In genomic region chr2:28566441-28567075, GRCh38 we compare ENCODE assay signal across 8 cellular contexts.
DNase-seq lines count a peak whose midpoint lies in the region; ATAC-seq and TF ChIP-seq lines count a peak whose summit lies in the region.

No MANE protein-coding gene starts in this region.

- H3K9me3 Mint-ChIP-seq in type B pancreatic cell, result no peaks in the 10 kb centered on the region

- ATAC-seq in HG02763 (IDR thresholded peaks at IDR 0.05; ENCODE audit: unreplicated experiment) (peak; percentile 96), heart left ventricle (peak; percentile 85 to 96 (median 95))

- TF ChIP-seq POLR2A in adrenal gland (IDR thresholded peaks at IDR 0.05), result peak in 1 of 2 donors; percentile 25
- TF ChIP-seq POLR2A in heart left ventricle (IDR thresholded peaks at IDR 0.05), result peak in 1 of 2 donors; percentile 26

- peak overlapping the region; percentile 79 for H3K27ac Mint-ChIP-seq in type B pancreatic cell

- H3K4me3 Mint-ChIP-seq in type B pancreatic cell, result peak overlapping the region; percentile 92

- DNase-seq in NCI-H128 (lab: John Stamatoyannopoulos, UW; ENCODE audit: unreplicated experiment), result peak; percentile 77
- DNase-seq in T follicular helper cell (ENCODE audit: low read depth), result peak; percentile 77
- peak; percentile 80 to 91 (median 86) for DNase-seq in adrenal gland
- peak; percentile 85 to 94 (median 87) for DNase-seq in heart left ventricle
- DNase-seq in posterior cingulate gyrus, result peak; percentile 71 to 97 (median 86)
- peak; percentile 94 for DNase-seq in type B pancreatic cell (ENCODE audit: extremely low spot score, unreplicated experiment)

- H3K36me3 Mint-ChIP-seq in type B pancreatic cell, result peaks cover 4% of the 10 kb centered on the region

- H3K36me3 ChIP-seq in adrenal gland (replicated peaks in 1 of 2), result no peaks in the 10 kb centered on the region
- no peaks in the 10 kb centered on the region for H3K36me3 ChIP-seq in heart left ventricle

- H3K27ac ChIP-seq in adrenal gland (peak overlapping the region; percentile 4 to 74 (median 50)), heart left ventricle (peak overlapping the region in 11 of 12 donors; percentile 11 to 77 (median 62))

- H3K27me3 ChIP-seq in adrenal gland, result no peaks in the 10 kb centered on the region
- no peaks in the 10 kb centered on the region for H3K27me3 ChIP-seq in heart left ventricle

- intact Hi-C loops in adrenal gland (cut with DNase I) (no loop called here), heart left ventricle (cut with DNase I) (loop anchor here in 5 of 10 donors (1.0 to 10.0 kb wide), 8 partner anchors 17 to 388 kb away; partner anchors contain the start of genes PPP1CB (in 3 of the 5) and WDR43 (in 1 of the 5)), posterior cingulate gyrus (cut with DNase I) (loop anchor here (2.0 to 10.0 kb wide), 2 partner anchors 186 to 308 kb away; partner anchors contain the start of gene TRMT61B)

- H3K4me3 ChIP-seq in adrenal gland, result peak overlapping the region in 3 of 4 donors; percentile 44 to 63 (median 56)
- peak overlapping the region; percentile 21 to 69 (median 61) for H3K4me3 ChIP-seq in heart left ventricle

- TF ChIP-seq CTCF in GM12872 (IDR thresholded peaks at IDR 0.05; ENCODE audit: insufficient read depth, low read depth, low read length), result peak; percentile 97
- TF ChIP-seq CTCF in adrenal gland (IDR thresholded peaks at IDR 0.05), result peak; percentile 99 to 100 (median 100)
- TF ChIP-seq CTCF in heart left ventricle (IDR thresholded peaks at IDR 0.05), result peak; percentile 98 to 100 (median 99)
- peak; percentile 99 for TF ChIP-seq CTCF in type B pancreatic cell (conservative IDR thresholded peaks at IDR 0.05)

- H3K4me1 ChIP-seq in adrenal gland (replicated peaks in 1 of 2), result no peaks in the 10 kb centered on the region
- peaks cover 0 to 10% (median 0%) of the 10 kb centered on the region in 12 donors for H3K4me1 ChIP-seq in heart left ventricle

- no peaks in the 10 kb centered on the region for H3K9me3 ChIP-seq in adrenal gland (replicated peaks in 1 of 3)
- peaks cover 0 to 6% (median 0%) of the 10 kb centered on the region in 12 donors for H3K9me3 ChIP-seq in heart left ventricle

- H3K4me1 Mint-ChIP-seq in type B pancreatic cell (ENCODE audit: unreplicated experiment), result peaks cover 4% of the 10 kb centered on the region

- WGBS in adrenal gland, 4 donors, result 1 to 3% (median 2%) methylated on average over 26 to 43 of the region's 43 CpGs
- 2 to 3% (median 3%) methylated on average over 43 of the region's 43 CpGs for WGBS in heart left ventricle, 4 donors

- H3K27me3 Mint-ChIP-seq in type B pancreatic cell, result peaks cover 4% of the 10 kb centered on the region

Comparison
In these comparisons a context has a peak if more than half of its experiments do, and no peak if none do; other contexts are left out.
1. Peak in every context shown above with its lines: DNase-seq, ATAC-seq, H3K4me3 ChIP-seq and H3K27ac ChIP-seq.